24 cellular contexts compared by ENCODE assay signal in genomic region chr13:45713106-45713690, GRCh38. TPM values are rescaled to one million over a fixed set of nuclear protein-coding genes. Genes with fewer than 3 reads are reported as not detected.
DNase-seq lines count a peak whose midpoint lies in the region; ATAC-seq and TF ChIP-seq lines count a peak whose summit lies in the region.
"Had no signal": no experiment of that assay in that cellular context is flagged by ENCODE, and none has a peak within 500 bp of the region (broad histone marks: within the 10 kb centered on the region; RNA-seq: fewer than 3 reads in every experiment).

No MANE protein-coding gene starts in this region.

- no peak overlapping the region for H2BK15ac ChIP-seq in neuronal stem cell (ENCODE audit: low read length)

- H3K4me1 ChIP-seq in neuronal stem cell (ENCODE audit: control insufficient read depth in 2 of 2, insufficient read depth in 1 of 2, low read depth in 1 of 2, low read length in 2 of 2), result no peaks in the 10 kb centered on the region
- no peaks in the 10 kb centered on the region for H3K4me1 ChIP-seq in aorta (ENCODE audit: control insufficient read depth in 1 of 2, insufficient read depth in 2 of 2, low read length in 2 of 2)
- H3K4me1 ChIP-seq: BE2C had no signal

- peak overlapping the region; percentile 54 for H2AK5ac ChIP-seq in neuronal stem cell (ENCODE audit: low read depth, low read length)

- peaks cover 0 to 2% of the 10 kb centered on the region in 2 donors for H3K9me3 ChIP-seq in neuronal stem cell (replicated peaks in 1 of 2; ENCODE audit: control insufficient read depth in 2 of 2, insufficient read depth in 1 of 2, low read depth in 1 of 2, low read length in 2 of 2)
- H3K9me3 ChIP-seq in aorta (ENCODE audit: control insufficient read depth, low read length), result peaks cover 4% of the 10 kb centered on the region
- H3K9me3 ChIP-seq: BE2C, HAP-1 had no signal

- H2BK12ac ChIP-seq in neuronal stem cell (ENCODE audit: low read length), result no peak overlapping the region

- peak overlapping the region; percentile 15 for H2BK5ac ChIP-seq in neuronal stem cell (ENCODE audit: low read length)

- H2AFZ ChIP-seq in neuronal stem cell (ENCODE audit: low read length), result no peak overlapping the region

- no peak overlapping the region for H2BK120ac ChIP-seq in neuronal stem cell (ENCODE audit: low read depth, low read length)

- peak overlapping the region; percentile 73 for H3K14ac ChIP-seq in neuronal stem cell (ENCODE audit: low read length)

- H3K4me3 ChIP-seq in neuronal stem cell (ENCODE audit: low read length in 2 of 2), result peak overlapping the region in 1 of 2 donors; percentile 25
- H3K4me3 ChIP-seq in aorta (ENCODE audit: low read length in 2 of 2), result no peak overlapping the region
- H3K4me3 ChIP-seq: BLaER1 treated with 17β-estradiol and CSF1 and Interleukin-3, amounts not matched to agents 10 nM and 100 nM; GM12878; HAP-1 had no signal

- H3K23ac ChIP-seq in neuronal stem cell (ENCODE audit: low read depth, low read length, poor library complexity), result no peak overlapping the region

- POLR2A ChIA-PET in WTC11 (lab: Charles Lee), result no interaction called here

- CTCF ChIA-PET in activated CD8-positive, alpha-beta memory T cell treated with anti-CD3 and anti-CD28 coated beads, Interleukin-2, amount 10 ng/mL, durations not matched to agents 7 days and 5 days (lab: Charles Lee), result no interaction called here
- CTCF ChIA-PET in WTC11 (lab: Charles Lee), result interaction anchor here (1.5 kb wide), 1 partner anchor 29 kb away, joined by 4 read pairs; no protein-coding TSS in a partner anchor

- no peaks in the 10 kb centered on the region for H3K9me3 Mint-ChIP-seq in activated CD8-positive, alpha-beta memory T cell treated with anti-CD3 and anti-CD28 coated beads, Interleukin-2, amount 10 ng/mL, durations not matched to agents 7 days and 5 days (ENCODE audit: low read depth)
- 0 out of 2 replicates have a peak, but pooled peaks cover 4% of the 10 kb centered on the region for H3K9me3 Mint-ChIP-seq in WTC11
- no peaks in the 10 kb centered on the region for H3K9me3 Mint-ChIP-seq in activated CD4-positive, alpha-beta T cell treated with anti-CD3 and anti-CD28 coated beads, Interleukin-2, amount 10 ng/mL, durations not matched to agents 24 days and 14 days
- H3K9me3 Mint-ChIP-seq: CD4-positive, alpha-beta T cell; CD8-positive, alpha-beta memory T cell; HFFc6 had no signal

- no peak overlapping the region for H4K8ac ChIP-seq in neuronal stem cell (ENCODE audit: low read depth, low read length)

- no peak for TF ChIP-seq CTCF in WTC11 (IDR thresholded peaks at IDR 0.05)

- no peaks in the 10 kb centered on the region for H3K27me3 Mint-ChIP-seq in activated CD8-positive, alpha-beta memory T cell treated with anti-CD3 and anti-CD28 coated beads, Interleukin-2, amount 10 ng/mL, durations not matched to agents 7 days and 5 days
- no peaks in the 10 kb centered on the region for H3K27me3 Mint-ChIP-seq in WTC11 (ENCODE audit: low read depth)
- peaks cover 6% of the 10 kb centered on the region for H3K27me3 Mint-ChIP-seq in activated CD4-positive, alpha-beta T cell treated with anti-CD3 and anti-CD28 coated beads, Interleukin-2, amount 10 ng/mL, durations not matched to agents 24 days and 14 days
- H3K27me3 Mint-ChIP-seq: CD4-positive, alpha-beta T cell had no signal

- no peaks in the 10 kb centered on the region for H3K36me3 ChIP-seq in neuronal stem cell (replicated peaks in 1 of 2; ENCODE audit: control insufficient read depth in 2 of 2, insufficient read depth in 2 of 2, low read length in 2 of 2)
- H3K36me3 ChIP-seq in aorta (ENCODE audit: control insufficient read depth in 1 of 2, insufficient read depth in 2 of 2, low read length in 1 of 2), result no peaks in the 10 kb centered on the region
- H3K36me3 ChIP-seq: BE2C; BLaER1 treated with 17β-estradiol and CSF1 and Interleukin-3, amounts not matched to agents 10 nM and 100 nM; HAP-1 had no signal

- H3K4me3 Mint-ChIP-seq in activated CD8-positive, alpha-beta memory T cell treated with anti-CD3 and anti-CD28 coated beads, Interleukin-2, amount 10 ng/mL, durations not matched to agents 7 days and 5 days, result no peak overlapping the region
- no peak overlapping the region for H3K4me3 Mint-ChIP-seq in WTC11
- no peak overlapping the region for H3K4me3 Mint-ChIP-seq in activated CD4-positive, alpha-beta T cell treated with anti-CD3 and anti-CD28 coated beads, Interleukin-2, amount 10 ng/mL, durations not matched to agents 24 days and 14 days
- H3K4me3 Mint-ChIP-seq: CD14-positive monocyte; CD4-positive, alpha-beta T cell; CD8-positive, alpha-beta memory T cell; HFFc6 had no signal

- H3K18ac ChIP-seq in neuronal stem cell (ENCODE audit: low read length), result no peak overlapping the region

- H3K36me3 Mint-ChIP-seq in activated CD8-positive, alpha-beta memory T cell treated with anti-CD3 and anti-CD28 coated beads, Interleukin-2, amount 10 ng/mL, durations not matched to agents 7 days and 5 days, result no peaks in the 10 kb centered on the region
- H3K36me3 Mint-ChIP-seq in WTC11, result no peaks in the 10 kb centered on the region
- no peaks in the 10 kb centered on the region for H3K36me3 Mint-ChIP-seq in activated CD4-positive, alpha-beta T cell treated with anti-CD3 and anti-CD28 coated beads, Interleukin-2, amount 10 ng/mL, durations not matched to agents 24 days and 14 days (ENCODE audit: low read depth)
- H3K36me3 Mint-ChIP-seq: CD14-positive monocyte; CD8-positive, alpha-beta memory T cell had no signal

- H3K27ac ChIP-seq in neuronal stem cell (replicated peaks; ENCODE audit: low read length) (no peak overlapping the region), aorta (ENCODE audit: low read depth in 1 of 2, low read length in 2 of 2) (no peak overlapping the region)
- H3K27ac ChIP-seq: 22Rv1 had no signal

- H3K79me1 ChIP-seq in neuronal stem cell (ENCODE audit: low read depth, low read length), result peaks cover 1% of the 10 kb centered on the region

- intact Hi-C loops in aorta (cut with DNase I), result no loop called here
- intact Hi-C loops in activated CD4-positive, alpha-beta T cell treated with anti-CD3 and anti-CD28 coated beads, Interleukin-2, amount 10 ng/mL, durations not matched to agents 24 days and 14 days (cut with micrococcal nuclease), result no loop called here

- H3K27me3 ChIP-seq in neuronal stem cell (ENCODE audit: control insufficient read depth in 3 of 3, insufficient read depth in 3 of 3, low read depth in 1 of 3, low read length in 3 of 3), result no peaks in the 10 kb centered on the region
- no peaks in the 10 kb centered on the region for H3K27me3 ChIP-seq in aorta (ENCODE audit: control insufficient read depth in 1 of 2, insufficient read depth in 2 of 2, low read length in 1 of 2)
- H3K27me3 ChIP-seq: BE2C; BLaER1 treated with 17β-estradiol and CSF1 and Interleukin-3, amounts not matched to agents 10 nM and 100 nM had no signal

- DNase-seq in activated CD8-positive, alpha-beta memory T cell treated with anti-CD3 and anti-CD28 coated beads, Interleukin-2, amount 10 ng/mL, durations not matched to agents 7 days and 5 days, result peak; percentile 31
- DNase-seq in activated CD8-positive, alpha-beta memory T cell treated with anti-CD3 and anti-CD28 coated beads, Interleukin-2, amount 50 U/mL, for 4 hours, result no peak
- DNase-seq in WTC11 (ENCODE audit: low spot score) (peak; percentile 10), neuronal stem cell (ENCODE audit: low spot score) (no peak), aorta (no peak)
- no peak for DNase-seq in activated CD4-positive, alpha-beta T cell treated with anti-CD3 and anti-CD28 coated beads, Interleukin-2, amount 10 ng/mL, durations not matched to agents 24 days and 14 days
- DNase-seq: ACHN; AML-193; BE2C; CD4-positive, alpha-beta T cell; CD8-positive, alpha-beta memory T cell; DMS 273 treated with DMSO at 0.1 percent for 48 hours; DMS79; EL; GDM1; HFFc6 had no signal

- no CpG with 5 or more reads among the region's 34 CpGs for WGBS in neuronal stem cell (ENCODE audit: extremely low coverage in 2 of 2, insufficient read length in 2 of 2, insufficient replicate concordance in 1 of 2), 2 donors
- 96% methylated on average over 34 of the region's 34 CpGs for WGBS in aorta, 2 donors

- H3K4ac ChIP-seq in neuronal stem cell (ENCODE audit: low read length), result no peak overlapping the region

- ATAC-seq in activated CD8-positive, alpha-beta memory T cell treated with anti-CD3 and anti-CD28 coated beads, Interleukin-2, amount 10 ng/mL, durations not matched to agents 7 days and 5 days, result no peak
- no peak for ATAC-seq in WTC11
- ATAC-seq in aorta (ENCODE audit: low FRiP score), result peak; percentile 43
- ATAC-seq in GM21526 (IDR thresholded peaks at IDR 0.05; ENCODE audit: low FRiP score, unreplicated experiment), result no peak
- ATAC-seq in activated CD4-positive, CD25-positive, alpha-beta regulatory T cell treated with anti-CD3 and anti-CD28 coated beads, Interleukin-2, amount 50 U/mL, for 24 hours, result no peak
- ATAC-seq: GM12878 had no signal

- H3K9ac ChIP-seq in neuronal stem cell (ENCODE audit: low read depth, low read length, poor library complexity), result no peak overlapping the region
- H3K9ac ChIP-seq: BLaER1 treated with 17β-estradiol and CSF1 and Interleukin-3, amounts not matched to agents 10 nM and 100 nM had no signal

- H3K4me1 Mint-ChIP-seq in activated CD8-positive, alpha-beta memory T cell treated with anti-CD3 and anti-CD28 coated beads, Interleukin-2, amount 10 ng/mL, durations not matched to agents 7 days and 5 days, result no peaks in the 10 kb centered on the region
- 0 out of 2 replicates have a peak, but pooled peaks cover 4% of the 10 kb centered on the region for H3K4me1 Mint-ChIP-seq in WTC11
- no peaks in the 10 kb centered on the region for H3K4me1 Mint-ChIP-seq in activated CD4-positive, alpha-beta T cell treated with anti-CD3 and anti-CD28 coated beads, Interleukin-2, amount 10 ng/mL, durations not matched to agents 24 days and 14 days
- H3K4me1 Mint-ChIP-seq: CD14-positive monocyte; CD8-positive, alpha-beta memory T cell had no signal

- H3K27ac Mint-ChIP-seq in activated CD8-positive, alpha-beta memory T cell treated with anti-CD3 and anti-CD28 coated beads, Interleukin-2, amount 10 ng/mL, durations not matched to agents 7 days and 5 days, result no peak overlapping the region
- no peak overlapping the region for H3K27ac Mint-ChIP-seq in WTC11
- no peak overlapping the region for H3K27ac Mint-ChIP-seq in activated CD4-positive, alpha-beta T cell treated with anti-CD3 and anti-CD28 coated beads, Interleukin-2, amount 10 ng/mL, durations not matched to agents 24 days and 14 days
- H3K27ac Mint-ChIP-seq: CD14-positive monocyte; CD4-positive, alpha-beta T cell; CD8-positive, alpha-beta memory T cell; HFFc6 had no signal

- no peak overlapping the region for H4K91ac ChIP-seq in neuronal stem cell (ENCODE audit: low read depth, low read length, poor library complexity)

- H3K4me2 ChIP-seq in neuronal stem cell (ENCODE audit: insufficient read depth, low read length, poor library complexity, severe bottlenecking), result no peak overlapping the region
- H3K4me2 ChIP-seq: BLaER1 treated with 17β-estradiol and CSF1 and Interleukin-3, amounts not matched to agents 10 nM and 100 nM had no signal

RNA-seq across cellular contexts. Expression of gene CBY2, which starts 11.1 kb away (rescaled TPM):
- not detected for total RNA-seq in activated CD8-positive, alpha-beta memory T cell treated with anti-CD3 and anti-CD28 coated beads, Interleukin-2, amount 10 ng/mL, durations not matched to agents 7 days and 5 days
- total RNA-seq in WTC11 (2021), result 0.50 to 0.74 TPM in 2 of 3 replicates, not detected in the other
- 0.08 TPM for polyA plus RNA-seq in neuronal stem cell (2013, experiment 1 of 2)
- 0.10 TPM for polyA plus RNA-seq in neuronal stem cell (2013, experiment 2 of 2)
- total RNA-seq in aorta, result not detected
- polyA plus RNA-seq in aorta, result not detected
- total RNA-seq in activated CD4-positive, alpha-beta T cell treated with anti-CD3 and anti-CD28 coated beads, Interleukin-2, amount 10 ng/mL, durations not matched to agents 24 days and 14 days, result not detected in 2 replicates
- total RNA-seq: CD4-positive, alpha-beta T cell; CD8-positive, alpha-beta memory T cell; H4; HFFc6 had no signal
- polyA plus RNA-seq: CD14-positive monocyte; CD8-positive, alpha-beta memory T cell had no signal

Comparison
In these comparisons a context has a peak if more than half of its experiments do, and no peak if none do; other contexts are left out.
1. DNase-seq: peak in activated CD8-positive, alpha-beta memory T cell treated with anti-CD3 and anti-CD28 coated beads, Interleukin-2, amount 10 ng/mL, durations not matched to agents 7 days and 5 days (single experiment) and WTC11 (single experiment); none in activated CD8-positive, alpha-beta memory T cell treated with anti-CD3 and anti-CD28 coated beads, Interleukin-2, amount 50 U/mL, for 4 hours (single experiment), neuronal stem cell (single experiment), aorta (0 of 2) and activated CD4-positive, alpha-beta T cell treated with anti-CD3 and anti-CD28 coated beads, Interleukin-2, amount 10 ng/mL, durations not matched to agents 24 days and 14 days (single experiment).